Comparison of ENCODE assay signal across 31 cellular contexts in the genomic region with DNA sequence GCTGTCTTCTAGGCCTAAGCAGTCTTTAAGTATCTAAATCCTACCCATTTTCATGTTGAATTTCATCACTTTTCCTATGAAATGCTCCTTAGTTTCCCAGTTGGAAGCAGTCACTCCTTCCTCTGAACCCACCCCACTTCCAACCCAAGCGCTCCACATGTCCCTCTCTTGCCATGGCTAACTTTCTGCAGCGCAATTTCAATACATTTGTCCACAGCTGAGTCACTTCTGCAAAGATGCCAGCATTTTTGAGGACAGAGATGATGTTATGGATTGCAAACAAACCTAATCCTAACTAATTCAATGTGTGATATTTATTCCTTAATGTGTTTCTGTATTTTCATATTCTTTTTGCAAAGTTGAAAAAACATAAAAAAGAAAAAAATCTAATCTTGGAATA.
"Had no signal": no experiment of that assay in that cellular context is flagged by ENCODE, and none has a peak within 500 bp of the region (broad histone marks: within the 10 kb centered on the region; RNA-seq: fewer than 3 reads in every experiment).

No MANE protein-coding gene starts in this region.

- H3K4me3 Mint-ChIP-seq: activated CD4-positive, alpha-beta memory T cell treated with anti-CD3 and anti-CD28 coated beads for 36 hours; activated CD4-positive, alpha-beta T cell treated with anti-CD3 and anti-CD28 coated beads for 36 hours; activated CD4-positive, alpha-beta T cell treated with anti-CD3 and anti-CD28 coated beads, Interleukin-2, amount 10 ng/mL, durations not matched to agents 24 days and 14 days; activated CD8-positive, alpha-beta memory T cell treated with anti-CD3 and anti-CD28 coated beads, Interleukin-2, amount 10 ng/mL, durations not matched to agents 7 days and 5 days; activated CD8-positive, alpha-beta T cell treated with anti-CD3 and anti-CD28 coated beads, Interleukin-2, amount 10 ng/mL, durations not matched to agents 7 days and 5 days; activated naive CD4-positive, alpha-beta T cell treated with anti-CD3 and anti-CD28 coated beads, Interleukin-2, amount 10 ng/mL, durations not matched to agents 7 days and 5 days; activated naive CD8-positive, alpha-beta T cell treated with anti-CD3 and anti-CD28 coated beads, Interleukin-2, amount 10 ng/mL, durations not matched to agents 7 days and 5 days; activated T-helper 1 cell treated with anti-CD3 and anti-CD28 coated beads, Interleukin-12 subunit alpha, Interleukin-12 subunit beta, Interleukin-2, Interleukin-4 antibody, amounts not matched to agents 30 ng/mL and 10 ng/mL and 1 ng/mL, durations not matched to agents 14 hours and 24 hours and 36 hours; brain had no signal

- H3K27me3 ChIP-seq: ascending aorta, breast epithelium, cardiac muscle cell, colonic mucosa, foreskin keratinocyte, gastrocnemius medialis, heart left ventricle had no signal

- H3K36me3 Mint-ChIP-seq: activated naive CD4-positive, alpha-beta T cell treated with anti-CD3 and anti-CD28 coated beads, Interleukin-2, amount 10 ng/mL, durations not matched to agents 7 days and 5 days; activated naive CD4-positive, alpha-beta T cell treated with anti-CD3 and anti-CD28 coated beads, Interleukin-2, amount 50 U/mL, for 72 hours; brain had no signal

- ATAC-seq: activated CD4-positive, alpha-beta T cell treated with anti-CD3 and anti-CD28 coated beads for 36 hours; activated CD8-positive, alpha-beta memory T cell treated with anti-CD3 and anti-CD28 coated beads, Interleukin-2, amount 10 ng/mL, durations not matched to agents 7 days and 5 days; activated CD8-positive, alpha-beta T cell treated with anti-CD3 and anti-CD28 coated beads, Interleukin-2, amount 10 ng/mL, durations not matched to agents 7 days and 5 days; activated naive CD4-positive, alpha-beta T cell treated with anti-CD3 and anti-CD28 coated beads, Interleukin-2, amount 50 U/mL, for 72 hours; esophagus mucosa; foreskin keratinocyte; gastrocnemius medialis; heart left ventricle had no signal

- H3K36me3 ChIP-seq: ascending aorta, breast epithelium, cardiac muscle cell, colonic mucosa, gastrocnemius medialis, heart left ventricle had no signal

- H3K4me1 ChIP-seq: ascending aorta, breast epithelium, colonic mucosa, foreskin keratinocyte, gastrocnemius medialis had no signal

- H3K4me3 ChIP-seq: ascending aorta, breast epithelium, cardiac muscle cell, colonic mucosa, gastrocnemius medialis, heart left ventricle had no signal

- H3K9me3 ChIP-seq: ascending aorta, breast epithelium, colonic mucosa, gastrocnemius medialis, heart left ventricle had no signal

- H3K27ac Mint-ChIP-seq: activated CD4-positive, alpha-beta memory T cell treated with anti-CD3 and anti-CD28 coated beads for 36 hours; activated CD4-positive, alpha-beta T cell treated with anti-CD3 and anti-CD28 coated beads for 36 hours; activated CD4-positive, alpha-beta T cell treated with anti-CD3 and anti-CD28 coated beads, Interleukin-2, amount 10 ng/mL, durations not matched to agents 24 days and 14 days; activated CD8-positive, alpha-beta memory T cell treated with anti-CD3 and anti-CD28 coated beads, Interleukin-2, amount 10 ng/mL, durations not matched to agents 7 days and 5 days; activated CD8-positive, alpha-beta T cell treated with anti-CD3 and anti-CD28 coated beads, Interleukin-2, amount 10 ng/mL, durations not matched to agents 7 days and 5 days; activated naive CD4-positive, alpha-beta T cell treated with anti-CD3 and anti-CD28 coated beads, Interleukin-2, amount 10 ng/mL, durations not matched to agents 7 days and 5 days; activated naive CD4-positive, alpha-beta T cell treated with anti-CD3 and anti-CD28 coated beads, Interleukin-2, amount 50 U/mL, for 72 hours; activated naive CD8-positive, alpha-beta T cell treated with anti-CD3 and anti-CD28 coated beads, Interleukin-2, amount 10 ng/mL, durations not matched to agents 7 days and 5 days; activated T-helper 1 cell treated with anti-CD3 and anti-CD28 coated beads, Interleukin-12 subunit alpha, Interleukin-12 subunit beta, Interleukin-2, Interleukin-4 antibody, amounts not matched to agents 30 ng/mL and 10 ng/mL and 1 ng/mL, durations not matched to agents 14 hours and 24 hours and 36 hours; activated T-helper 2 cell treated with anti-CD3 and anti-CD28 coated beads, Interferon-gamma antibody, Interleukin-2, Interleukin-4, amounts not matched to agents 10 μg/mL and 5 μg/mL and 100 μg/mL, durations not matched to agents 14 hours and 24 hours and 36 hours; brain had no signal

- H3K27ac ChIP-seq: ascending aorta, breast epithelium, cardiac muscle cell, colonic mucosa, foreskin keratinocyte, gastrocnemius medialis, heart left ventricle had no signal

- DNase-seq: activated CD4-positive, alpha-beta memory T cell treated with anti-CD3 and anti-CD28 coated beads for 36 hours; activated CD4-positive, alpha-beta T cell treated with anti-CD3 and anti-CD28 coated beads for 36 hours; activated CD4-positive, alpha-beta T cell treated with anti-CD3 and anti-CD28 coated beads, Interleukin-2, amount 10 ng/mL, durations not matched to agents 24 days and 14 days; activated CD4-positive, CD25-positive, alpha-beta regulatory T cell; activated CD4-positive, CD25-positive, alpha-beta regulatory T cell treated with anti-CD3 and anti-CD28 coated beads, Interleukin-2, amount 50 U/mL, for 72 hours; activated CD8-positive, alpha-beta memory T cell treated with anti-CD3 and anti-CD28 coated beads, Interleukin-2, amount 10 ng/mL, durations not matched to agents 7 days and 5 days; activated CD8-positive, alpha-beta memory T cell treated with anti-CD3 and anti-CD28 coated beads, Interleukin-2, amount 50 U/mL, for 4 hours; activated CD8-positive, alpha-beta T cell treated with anti-CD3 and anti-CD28 coated beads, Interleukin-2, amount 10 ng/mL, durations not matched to agents 7 days and 5 days; activated effector memory CD4-positive, alpha-beta T cell treated with anti-CD3 and anti-CD28 coated beads, Interleukin-2, amount 50 U/mL, for 16 hours; activated naive CD4-positive, alpha-beta T cell; activated naive CD4-positive, alpha-beta T cell treated with anti-CD3 and anti-CD28 coated beads, Interleukin-2, amount 10 ng/mL, durations not matched to agents 7 days and 5 days; activated naive CD8-positive, alpha-beta T cell treated with anti-CD3 and anti-CD28 coated beads, Interleukin-2, amount 10 ng/mL, durations not matched to agents 7 days and 5 days; activated T-cell treated with anti-CD3 and anti-CD28 coated beads, Interleukin-2, amount 50 U/mL, for 1 hour; activated T-cell treated with anti-CD3 and anti-CD28 coated beads, Interleukin-2, amount 50 U/mL, for 48 hours; central memory CD4-positive, alpha-beta T cell; cerebellar nuclear complex; colonic mucosa; effector CD8-positive, alpha-beta T cell; foreskin keratinocyte; gastrocnemius medialis; glutamatergic neuron; heart left ventricle; T-helper 2 cell had no signal

- H3K4me1 Mint-ChIP-seq: activated CD4-positive, alpha-beta T cell treated with anti-CD3 and anti-CD28 coated beads for 36 hours had no signal

- H3K9me3 Mint-ChIP-seq: activated naive CD4-positive, alpha-beta T cell treated with anti-CD3 and anti-CD28 coated beads, Interleukin-2, amount 10 ng/mL, durations not matched to agents 7 days and 5 days; activated naive CD4-positive, alpha-beta T cell treated with anti-CD3 and anti-CD28 coated beads, Interleukin-2, amount 50 U/mL, for 72 hours; activated T-helper 1 cell treated with anti-CD3 and anti-CD28 coated beads, Interleukin-12 subunit alpha, Interleukin-12 subunit beta, Interleukin-2, Interleukin-4 antibody, amounts not matched to agents 30 ng/mL and 10 ng/mL and 1 ng/mL, durations not matched to agents 14 hours and 24 hours and 36 hours; brain had no signal
